In the genomic region with DNA sequence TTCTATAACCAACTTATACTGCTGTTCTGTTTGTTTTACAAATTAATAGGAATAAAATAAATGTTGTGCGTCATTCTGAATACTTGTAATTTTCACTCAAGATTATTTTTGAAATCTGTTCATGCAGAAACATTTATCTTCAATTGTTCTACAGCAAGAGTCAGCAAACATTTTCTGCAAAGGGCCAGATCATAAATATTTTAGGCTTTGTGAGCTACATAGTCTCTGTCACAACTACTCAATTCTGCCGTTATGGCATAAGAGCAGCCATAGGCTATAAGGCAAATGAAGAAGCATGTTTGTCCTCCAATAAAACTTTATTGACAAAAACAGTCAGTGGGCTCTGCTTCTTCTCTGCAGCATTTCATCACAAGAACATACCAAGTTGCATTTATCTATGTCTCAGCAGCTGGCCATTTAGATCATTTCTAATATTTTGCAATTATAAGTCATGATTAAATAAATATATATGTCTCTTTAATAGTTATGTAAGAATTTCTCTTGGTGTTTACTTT, we compare ENCODE assay signal across 22 cellular contexts.
DNase-seq lines count a peak whose midpoint lies in the region; ATAC-seq, FAIRE-seq and TF ChIP-seq lines count a peak whose summit lies in the region.
"Had no signal": no experiment of that assay in that cellular context is flagged by ENCODE, and none has a peak within 500 bp of the region (broad histone marks: within the 10 kb centered on the region; RNA-seq: fewer than 3 reads in every experiment).

No MANE protein-coding gene starts in this region.

- ATAC-seq in HepG2, result no peak
- no peak for ATAC-seq in right lobe of liver
- ATAC-seq in K562, result no peak
- ATAC-seq in HG02623 (IDR thresholded peaks at IDR 0.05; ENCODE audit: unreplicated experiment), result no peak
- no peak for ATAC-seq in upper lobe of right lung
- ATAC-seq: A549; CD8-positive, alpha-beta T cell had no signal

- H3K9ac ChIP-seq in HepG2 (ENCODE audit: insufficient read depth, low read depth, low read length), result no peak overlapping the region
- H3K9ac ChIP-seq in K562 (ENCODE audit: insufficient read depth in 1 of 2, low read depth in 2 of 2, low read length in 2 of 2), result no peak overlapping the region
- H3K9ac ChIP-seq: BLaER1 treated with 17β-estradiol and CSF1 and Interleukin-3, amounts not matched to agents 10 nM and 100 nM had no signal

- H3K9me3 Mint-ChIP-seq in osteocyte (ENCODE audit: unreplicated experiment), result no peaks in the 10 kb centered on the region

- no peaks in the 10 kb centered on the region for H3K36me3 Mint-ChIP-seq in osteocyte (ENCODE audit: unreplicated experiment)
- H3K36me3 Mint-ChIP-seq: CD8-positive, alpha-beta T cell had no signal

- no peak overlapping the region for H3K4me3 Mint-ChIP-seq in osteocyte (ENCODE audit: unreplicated experiment)
- H3K4me3 Mint-ChIP-seq: B cell; CD4-positive, alpha-beta T cell; CD8-positive, alpha-beta T cell had no signal

- no peaks in the 10 kb centered on the region for H3K9me3 ChIP-seq in HepG2 (ENCODE audit: low read length)
- no peaks in the 10 kb centered on the region for H3K9me3 ChIP-seq in right lobe of liver
- H3K9me3 ChIP-seq in K562 (replicated peaks; ENCODE audit: control insufficient read depth, insufficient read depth, low read depth, low read length), result no peaks in the 10 kb centered on the region
- no peaks in the 10 kb centered on the region for H3K9me3 ChIP-seq in upper lobe of right lung
- H3K9me3 ChIP-seq: A549, Caco-2 had no signal

- POLR2A ChIA-PET in HepG2 (lab: Yijun Ruan, JAX) (no interaction called here), K562 (lab: Yijun Ruan, JAX) (no interaction called here)

- WGBS in HepG2 (ENCODE audit: low lambda C conversion rate), result 96% methylated on average over 2 of the region's 2 CpGs
- WGBS in right lobe of liver (ENCODE audit: insufficient coverage, low coverage, low lambda C conversion rate, missing lambda C conversion rate), result 40% methylated on average over 2 of the region's 2 CpGs
- 4% methylated on average over 2 of the region's 2 CpGs for WGBS in K562 (ENCODE audit: insufficient coverage, low coverage, missing lambda C conversion rate)

- TF ChIP-seq CTCF in HepG2 (CRISPR knock-in tag; IDR thresholded peaks at IDR 0.05) (no peak), right lobe of liver (IDR thresholded peaks at IDR 0.05) (no peak), K562 (IDR thresholded peaks at IDR 0.05 in 2 of 3, conservative IDR thresholded peaks at IDR 0.05 in 1 of 3; ENCODE audit: insufficient read depth in 2 of 3, low read depth in 1 of 3, low read length in 3 of 3) (no peak), fibroblast of the aortic adventitia (IDR thresholded peaks at IDR 0.05; ENCODE audit: insufficient read depth, low read length) (no peak), upper lobe of right lung (IDR thresholded peaks at IDR 0.05) (no peak), osteocyte (IDR thresholded peaks at IDR 0.05) (no peak)

- H3K27ac Mint-ChIP-seq in osteocyte (ENCODE audit: unreplicated experiment), result no peak overlapping the region
- H3K27ac Mint-ChIP-seq: B cell; CD4-positive, alpha-beta T cell; CD8-positive, alpha-beta T cell had no signal

- H4K20me1 ChIP-seq in HepG2 (ENCODE audit: insufficient read depth, low read length), result no peaks in the 10 kb centered on the region
- H4K20me1 ChIP-seq in K562 (replicated peaks; ENCODE audit: control insufficient read depth, insufficient read depth, low read length), result no peaks in the 10 kb centered on the region
- H4K20me1 ChIP-seq: BLaER1 treated with 17β-estradiol and CSF1 and Interleukin-3, amounts not matched to agents 10 nM and 100 nM had no signal

- in situ Hi-C loops in HepG2 (cut with HindIII; ENCODE audit: extremely low pct_ligation_motif_present, low pct_unique_long_range_greater_than_20kb) (no loop called here), K562 (cut with MboI) (no loop called here)

- no TSS peak for BruUV-seq in HepG2 (replicated peaks; lab: Mats Ljungman, UMichigan)
- BruUV-seq in K562 (replicated peaks; lab: Mats Ljungman, UMichigan), result no TSS peak

- no peaks in the 10 kb centered on the region for H3K27me3 ChIP-seq in HepG2 (ENCODE audit: control insufficient read depth in 1 of 2, insufficient read depth in 2 of 2, low read length in 2 of 2)
- H3K27me3 ChIP-seq in right lobe of liver, result no peaks in the 10 kb centered on the region
- H3K27me3 ChIP-seq in K562 (ENCODE audit: control insufficient read depth in 2 of 2, insufficient read depth in 2 of 2, low read length in 2 of 2), result no peaks in the 10 kb centered on the region
- no peaks in the 10 kb centered on the region for H3K27me3 ChIP-seq in upper lobe of right lung
- H3K27me3 ChIP-seq: BLaER1 treated with 17β-estradiol and CSF1 and Interleukin-3, amounts not matched to agents 10 nM and 100 nM had no signal

- CTCF ChIA-PET in HepG2 (lab: Yijun Ruan, JAX; ENCODE audit: low intra/inter-chr PET ratio, low total read pairs) (no interaction called here), K562 (lab: Yijun Ruan, JAX; ENCODE audit: low intra/inter-chr PET ratio) (no interaction called here)

- TF ChIP-seq RAD21 in HepG2 (CRISPR knock-in tag; IDR thresholded peaks at IDR 0.05) (no peak), K562 (CRISPR knock-in tag; conservative IDR thresholded peaks at IDR 0.05 in 1 of 2, IDR thresholded peaks at IDR 0.05 in 1 of 2) (no peak)

- H3K79me2 ChIP-seq in HepG2 (ENCODE audit: insufficient read depth, low read length) (no peaks in the 10 kb centered on the region), K562 (ENCODE audit: control insufficient read depth, insufficient read depth, low read length) (no peaks in the 10 kb centered on the region)

- no peak overlapping the region for H3K4me3 ChIP-seq in HepG2 (replicated peaks in 1 of 3; ENCODE audit: insufficient read depth in 1 of 3, low read depth in 2 of 3, low read length in 3 of 3)
- H3K4me3 ChIP-seq in right lobe of liver, result no peak overlapping the region
- no peak overlapping the region for H3K4me3 ChIP-seq in K562
- H3K4me3 ChIP-seq in fibroblast of the aortic adventitia (ENCODE audit: low read depth, low read length), result no peak overlapping the region
- H3K4me3 ChIP-seq in upper lobe of right lung, result no peak overlapping the region
- H3K4me3 ChIP-seq: A549; BLaER1 treated with 17β-estradiol and CSF1 and Interleukin-3, amounts not matched to agents 10 nM and 100 nM had no signal

- no peak overlapping the region for H2AFZ ChIP-seq in HepG2 (ENCODE audit: low read length)
- H2AFZ ChIP-seq in K562 (ENCODE audit: low read depth, low read length), result no peak overlapping the region

- H3K4me2 ChIP-seq in HepG2 (ENCODE audit: low read depth, low read length), result no peak overlapping the region
- H3K4me2 ChIP-seq in K562 (ENCODE audit: insufficient read depth, low read length), result no peak overlapping the region
- H3K4me2 ChIP-seq: A549; BLaER1 treated with 17β-estradiol and CSF1 and Interleukin-3, amounts not matched to agents 10 nM and 100 nM had no signal

- H3K27ac ChIP-seq in HepG2 (ENCODE audit: extremely low read length, insufficient read depth, low read length) (no peak overlapping the region), right lobe of liver (no peak overlapping the region), K562 (ENCODE audit: extremely low read depth, low read depth, low read length) (no peak overlapping the region), upper lobe of right lung (no peak overlapping the region)
- H3K27ac ChIP-seq: 22Rv1; A549; BLaER1 treated with 17β-estradiol and CSF1 and Interleukin-3, amounts not matched to agents 10 nM and 100 nM; C4-2B had no signal

- DNase-seq in HepG2 (ENCODE audit: low spot score) (no peak), right lobe of liver (no peak), K562 (ENCODE audit: extremely low read depth in 1 of 4, low spot score in 3 of 4) (no peak), fibroblast of the aortic adventitia (ENCODE audit: low read depth) (peak; percentile 51), upper lobe of right lung (no peak), osteocyte (ENCODE audit: extremely low spot score, unreplicated experiment) (no peak)
- DNase-seq: AML-193; Caco-2; Calu3; CD4-positive, alpha-beta T cell; CD8-positive, alpha-beta T cell; DMS79 treated with DMSO at 0.1 percent for 48 hours; GF-D8 had no signal

- intact Hi-C loops in HepG2 (cut with micrococcal nuclease; ENCODE audit: unreplicated experiment), result no loop called here
- intact Hi-C loops in right lobe of liver (cut with DNase I), result no loop called here
- intact Hi-C loops in K562 (cut with micrococcal nuclease), result no loop called here
- intact Hi-C loops in upper lobe of right lung (cut with DNase I), result no loop called here

- H3K4me1 ChIP-seq in HepG2 (ENCODE audit: insufficient read depth, low read length), result peaks cover 30% of the 10 kb centered on the region
- peaks cover 0 to 15% (median 0%) of the 10 kb centered on the region in 4 donors for H3K4me1 ChIP-seq in right lobe of liver
- no peaks in the 10 kb centered on the region for H3K4me1 ChIP-seq in K562 (replicated peaks in 1 of 2; ENCODE audit: control insufficient read depth in 2 of 2, insufficient read depth in 2 of 2, low read length in 2 of 2)
- no peaks in the 10 kb centered on the region for H3K4me1 ChIP-seq in upper lobe of right lung
- H3K4me1 ChIP-seq: A549; BLaER1 treated with 17β-estradiol and CSF1 and Interleukin-3, amounts not matched to agents 10 nM and 100 nM; Caco-2 had no signal

- no peaks in the 10 kb centered on the region for H3K27me3 Mint-ChIP-seq in osteocyte (ENCODE audit: unreplicated experiment)
- H3K27me3 Mint-ChIP-seq: B cell; CD4-positive, alpha-beta T cell had no signal

- H3K36me3 ChIP-seq in HepG2 (replicated peaks in 1 of 2; ENCODE audit: control insufficient read depth in 1 of 2, insufficient read depth in 2 of 2, low read length in 2 of 2), result no peaks in the 10 kb centered on the region; a peak in 1 of 5 replicates
- no peaks in the 10 kb centered on the region for H3K36me3 ChIP-seq in right lobe of liver
- H3K36me3 ChIP-seq in K562 (ENCODE audit: control insufficient read depth, insufficient read depth, low read length), result no peaks in the 10 kb centered on the region
- no peaks in the 10 kb centered on the region for H3K36me3 ChIP-seq in upper lobe of right lung
- H3K36me3 ChIP-seq: BLaER1 treated with 17β-estradiol and CSF1 and Interleukin-3, amounts not matched to agents 10 nM and 100 nM had no signal

- H3K4me1 Mint-ChIP-seq in osteocyte (ENCODE audit: unreplicated experiment), result no peaks in the 10 kb centered on the region
- H3K4me1 Mint-ChIP-seq: B cell had no signal

- TF ChIP-seq POLR2A in HepG2 (IDR thresholded peaks at IDR 0.05; ENCODE audit: insufficient read depth in 1 of 2, low read depth in 2 of 2, low read length in 2 of 2), result no peak
- no peak for TF ChIP-seq POLR2A in right lobe of liver (IDR thresholded peaks at IDR 0.05)
- no peak for TF ChIP-seq POLR2A in K562 (conservative IDR thresholded peaks at IDR 0.05)

- no peak for FAIRE-seq in HepG2 (lab: Jason Lieb, UNC)
- no peak for FAIRE-seq in K562 (lab: Jason Lieb, UNC)
- FAIRE-seq: A549, D721Med, GM12892, GM18507 had no signal

- H3K9me1 ChIP-seq in K562 (ENCODE audit: control insufficient read depth, insufficient read depth, low read length), result no peaks in the 10 kb centered on the region

- TF ChIP-seq EP300 in HepG2 (IDR thresholded peaks at IDR 0.05; ENCODE audit: low read depth in 2 of 2, low read length in 2 of 2) (no peak), HepG2 (CRISPR knock-in tag; IDR thresholded peaks at IDR 0.05; ENCODE audit: borderline replicate concordance) (no peak), K562 (IDR thresholded peaks at IDR 0.05; ENCODE audit: low read length) (no peak)
